In the genomic region with DNA sequence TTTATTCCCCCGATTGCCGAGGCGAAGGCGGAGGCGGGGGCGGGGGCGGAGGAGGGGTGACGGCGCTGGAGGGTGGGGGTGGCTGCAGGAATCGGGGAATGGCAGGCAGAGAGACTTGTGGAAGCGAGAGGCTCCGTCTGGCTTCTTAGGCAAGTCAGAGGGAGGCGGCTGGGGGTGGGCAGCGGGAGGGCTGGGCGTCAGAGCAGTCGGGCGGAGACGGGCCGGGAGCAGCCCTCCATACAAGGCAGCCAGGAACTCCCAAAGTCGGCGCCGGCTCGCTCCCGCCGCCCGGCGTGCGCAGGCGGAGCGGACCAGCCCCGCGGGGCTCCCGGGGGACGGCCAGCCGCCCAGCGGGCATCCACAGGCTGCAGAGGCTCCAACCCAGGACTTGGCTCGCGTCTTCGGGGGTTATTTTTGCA, we compare ENCODE assay signal across 9 cellular contexts. TPM values are rescaled to one million over a fixed set of nuclear protein-coding genes. Genes with fewer than 3 reads are reported as not detected.
DNase-seq lines count a peak whose midpoint lies in the region; ATAC-seq, FAIRE-seq and TF ChIP-seq lines count a peak whose summit lies in the region.
"Had no signal": no experiment of that assay in that cellular context is flagged by ENCODE, and none has a peak within 500 bp of the region (broad histone marks: within the 10 kb centered on the region; RNA-seq: fewer than 3 reads in every experiment).

No MANE protein-coding gene starts in this region.

- H3K4me1 Mint-ChIP-seq in activated CD4-positive, alpha-beta T cell treated with anti-CD3 and anti-CD28 coated beads, Interleukin-2, amount 10 ng/mL, durations not matched to agents 24 days and 14 days: no peaks in the 10 kb centered on the region
- peaks cover 4% of the 10 kb centered on the region for H3K4me1 Mint-ChIP-seq in activated CD4-positive, alpha-beta T cell treated with anti-CD3 and anti-CD28 coated beads, Interleukin-2, amount 10 ng/mL, durations not matched to agents 7 days and 5 days
- H3K4me1 Mint-ChIP-seq in activated CD8-positive, alpha-beta T cell treated with anti-CD3 and anti-CD28 coated beads for 36 hours (ENCODE audit: low read depth): peaks cover 3% of the 10 kb centered on the region
- peaks cover 10% of the 10 kb centered on the region for H3K4me1 Mint-ChIP-seq in nephron

- POLR2A ChIA-PET in activated CD4-positive, alpha-beta T cell treated with anti-CD3 and anti-CD28 coated beads, Interleukin-2, amount 10 ng/mL, durations not matched to agents 7 days and 5 days (lab: Charles Lee): no interaction called here
- POLR2A ChIA-PET in activated CD8-positive, alpha-beta T cell treated with anti-CD3 and anti-CD28 coated beads for 36 hours (lab: Charles Lee): no interaction called here

- CTCF ChIA-PET in activated CD4-positive, alpha-beta T cell treated with anti-CD3 and anti-CD28 coated beads, Interleukin-2, amount 10 ng/mL, durations not matched to agents 7 days and 5 days (lab: Charles Lee): interaction anchor here (0.6 kb wide), 1 partner anchor 280 kb away, joined by 7 read pairs; no protein-coding TSS in a partner anchor
- CTCF ChIA-PET in activated CD8-positive, alpha-beta T cell treated with anti-CD3 and anti-CD28 coated beads for 36 hours (lab: Charles Lee): no interaction called here

- peak overlapping the region; percentile 31 for H3K4me3 Mint-ChIP-seq in activated CD4-positive, alpha-beta T cell treated with anti-CD3 and anti-CD28 coated beads, Interleukin-2, amount 10 ng/mL, durations not matched to agents 24 days and 14 days
- H3K4me3 Mint-ChIP-seq in activated CD4-positive, alpha-beta T cell treated with anti-CD3 and anti-CD28 coated beads, Interleukin-2, amount 10 ng/mL, durations not matched to agents 7 days and 5 days: no peak overlapping the region
- peak overlapping the region; percentile 20 for H3K4me3 Mint-ChIP-seq in activated CD8-positive, alpha-beta T cell treated with anti-CD3 and anti-CD28 coated beads for 36 hours
- H3K4me3 Mint-ChIP-seq in nephron: peak overlapping the region; percentile 96

- intact Hi-C loops in activated CD4-positive, alpha-beta T cell treated with anti-CD3 and anti-CD28 coated beads, Interleukin-2, amount 10 ng/mL, durations not matched to agents 24 days and 14 days (cut with micrococcal nuclease): no loop called here
- intact Hi-C loops in activated CD8-positive, alpha-beta T cell treated with anti-CD3 and anti-CD28 coated beads for 36 hours (cut with micrococcal nuclease): no loop called here

- ATAC-seq in activated CD8-positive, alpha-beta T cell treated with anti-CD3 and anti-CD28 coated beads for 36 hours: peak; percentile 13
- ATAC-seq in GM19395 (IDR thresholded peaks at IDR 0.05; ENCODE audit: unreplicated experiment): no peak

- no peak for FAIRE-seq in frontal cortex (lab: Jason Lieb, UNC)

- no peaks in the 10 kb centered on the region for H3K9me3 Mint-ChIP-seq in activated CD4-positive, alpha-beta T cell treated with anti-CD3 and anti-CD28 coated beads, Interleukin-2, amount 10 ng/mL, durations not matched to agents 24 days and 14 days
- H3K9me3 Mint-ChIP-seq in activated CD4-positive, alpha-beta T cell treated with anti-CD3 and anti-CD28 coated beads, Interleukin-2, amount 10 ng/mL, durations not matched to agents 7 days and 5 days: no peaks in the 10 kb centered on the region
- no peaks in the 10 kb centered on the region for H3K9me3 Mint-ChIP-seq in activated CD8-positive, alpha-beta T cell treated with anti-CD3 and anti-CD28 coated beads for 36 hours
- no peaks in the 10 kb centered on the region for H3K9me3 Mint-ChIP-seq in nephron
- H3K9me3 Mint-ChIP-seq: activated naive CD4-positive, alpha-beta T cell treated with anti-CD3 and anti-CD28 coated beads, Interleukin-2, amount 50 U/mL, for 72 hours had no signal

- no peak overlapping the region for H3K27ac Mint-ChIP-seq in activated CD4-positive, alpha-beta T cell treated with anti-CD3 and anti-CD28 coated beads, Interleukin-2, amount 10 ng/mL, durations not matched to agents 24 days and 14 days
- no peak overlapping the region for H3K27ac Mint-ChIP-seq in activated CD4-positive, alpha-beta T cell treated with anti-CD3 and anti-CD28 coated beads, Interleukin-2, amount 10 ng/mL, durations not matched to agents 7 days and 5 days
- H3K27ac Mint-ChIP-seq in activated CD8-positive, alpha-beta T cell treated with anti-CD3 and anti-CD28 coated beads for 36 hours: no peak overlapping the region
- H3K27ac Mint-ChIP-seq in nephron: peak overlapping the region; percentile 66 to 97 (median 81)
- H3K27ac Mint-ChIP-seq: activated naive CD4-positive, alpha-beta T cell treated with anti-CD3 and anti-CD28 coated beads, Interleukin-2, amount 50 U/mL, for 72 hours had no signal

- TF ChIP-seq CTCF in activated CD8-positive, alpha-beta T cell treated with anti-CD3 and anti-CD28 coated beads for 36 hours (IDR thresholded peaks at IDR 0.05): no peak
- peak in 2 of 3 experiments; percentile 20 to 22 for TF ChIP-seq CTCF in nephron (IDR thresholded peaks at IDR 0.05; ENCODE audit: unreplicated experiment in 3 of 3)

- peaks cover 45% of the 10 kb centered on the region for H3K27me3 Mint-ChIP-seq in activated CD4-positive, alpha-beta T cell treated with anti-CD3 and anti-CD28 coated beads, Interleukin-2, amount 10 ng/mL, durations not matched to agents 24 days and 14 days
- peaks cover 38% of the 10 kb centered on the region for H3K27me3 Mint-ChIP-seq in activated CD4-positive, alpha-beta T cell treated with anti-CD3 and anti-CD28 coated beads, Interleukin-2, amount 10 ng/mL, durations not matched to agents 7 days and 5 days
- peaks cover 42% of the 10 kb centered on the region for H3K27me3 Mint-ChIP-seq in activated CD8-positive, alpha-beta T cell treated with anti-CD3 and anti-CD28 coated beads for 36 hours
- peaks cover 20% of the 10 kb centered on the region for H3K27me3 Mint-ChIP-seq in nephron (ENCODE audit: low read depth)

- no peaks in the 10 kb centered on the region for H3K36me3 Mint-ChIP-seq in activated CD4-positive, alpha-beta T cell treated with anti-CD3 and anti-CD28 coated beads, Interleukin-2, amount 10 ng/mL, durations not matched to agents 24 days and 14 days (ENCODE audit: low read depth)
- no peaks in the 10 kb centered on the region for H3K36me3 Mint-ChIP-seq in activated CD4-positive, alpha-beta T cell treated with anti-CD3 and anti-CD28 coated beads, Interleukin-2, amount 10 ng/mL, durations not matched to agents 7 days and 5 days (ENCODE audit: low read depth)
- H3K36me3 Mint-ChIP-seq in activated CD8-positive, alpha-beta T cell treated with anti-CD3 and anti-CD28 coated beads for 36 hours (ENCODE audit: low read depth): no peaks in the 10 kb centered on the region
- H3K36me3 Mint-ChIP-seq in nephron (ENCODE audit: low read depth): no peaks in the 10 kb centered on the region

- no peak for DNase-seq in activated CD4-positive, alpha-beta T cell treated with anti-CD3 and anti-CD28 coated beads, Interleukin-2, amount 10 ng/mL, durations not matched to agents 24 days and 14 days
- no peak for DNase-seq in activated CD4-positive, alpha-beta T cell treated with anti-CD3 and anti-CD28 coated beads, Interleukin-2, amount 10 ng/mL, durations not matched to agents 7 days and 5 days
- DNase-seq in NCI-H1694 treated with DMSO at 0.1 percent for 48 hours (lab: John Stamatoyannopoulos, UW) (peak; percentile 81), frontal cortex (ENCODE audit: low spot score in 2 of 2) (peak; percentile 80 to 86)
- DNase-seq in activated CD8-positive, alpha-beta T cell treated with anti-CD3 and anti-CD28 coated beads for 36 hours: no peak
- no peak for DNase-seq in effector CD8-positive, alpha-beta T cell (lab: John Stamatoyannopoulos, UW)

RNA-seq across cellular contexts. Expression of gene CACNA2D1, which starts 0.2 kb away (rescaled TPM):
- not detected in 2 replicates for total RNA-seq in activated CD4-positive, alpha-beta T cell treated with anti-CD3 and anti-CD28 coated beads, Interleukin-2, amount 10 ng/mL, durations not matched to agents 24 days and 14 days
- not detected for total RNA-seq in activated CD4-positive, alpha-beta T cell treated with anti-CD3 and anti-CD28 coated beads, Interleukin-2, amount 10 ng/mL, durations not matched to agents 7 days and 5 days
- total RNA-seq in activated CD8-positive, alpha-beta T cell treated with anti-CD3 and anti-CD28 coated beads for 36 hours: not detected
- 197 TPM for total RNA-seq in frontal cortex
- total RNA-seq: activated naive CD4-positive, alpha-beta T cell treated with anti-CD3 and anti-CD28 coated beads, Interleukin-2, amount 50 U/mL, for 72 hours had no signal

Comparison
In these comparisons a context has a peak if more than half of its experiments do, and no peak if none do; other contexts are left out.
1. DNase-seq: peak in NCI-H1694 treated with DMSO at 0.1 percent for 48 hours (single experiment) and frontal cortex (2 of 2); none in activated CD4-positive, alpha-beta T cell treated with anti-CD3 and anti-CD28 coated beads, Interleukin-2, amount 10 ng/mL, durations not matched to agents 24 days and 14 days (single experiment), activated CD4-positive, alpha-beta T cell treated with anti-CD3 and anti-CD28 coated beads, Interleukin-2, amount 10 ng/mL, durations not matched to agents 7 days and 5 days (single experiment), activated CD8-positive, alpha-beta T cell treated with anti-CD3 and anti-CD28 coated beads for 36 hours (single experiment) and effector CD8-positive, alpha-beta T cell (single experiment).
2. H3K27ac Mint-ChIP-seq: peak in nephron (3 of 3); none in activated CD4-positive, alpha-beta T cell treated with anti-CD3 and anti-CD28 coated beads, Interleukin-2, amount 10 ng/mL, durations not matched to agents 24 days and 14 days (single experiment), activated CD4-positive, alpha-beta T cell treated with anti-CD3 and anti-CD28 coated beads, Interleukin-2, amount 10 ng/mL, durations not matched to agents 7 days and 5 days (single experiment) and activated CD8-positive, alpha-beta T cell treated with anti-CD3 and anti-CD28 coated beads for 36 hours (single experiment).
3. RNA of gene CACNA2D1, which starts 0.2 kb away (total RNA-seq): 197 TPM in frontal cortex (single experiment); not detected in activated CD4-positive, alpha-beta T cell treated with anti-CD3 and anti-CD28 coated beads, Interleukin-2, amount 10 ng/mL, durations not matched to agents 7 days and 5 days, not detected in activated CD4-positive, alpha-beta T cell treated with anti-CD3 and anti-CD28 coated beads, Interleukin-2, amount 10 ng/mL, durations not matched to agents 24 days and 14 days and not detected in activated CD8-positive, alpha-beta T cell treated with anti-CD3 and anti-CD28 coated beads for 36 hours; every median in the first group is over 100 times any median in the second.